In genomic region chr1:55586771-55587170, GRCh38 we compare ENCODE assay signal across 16 cellular contexts.
"Had no signal": no experiment of that assay in that cellular context is flagged by ENCODE, and none has a peak within 500 bp of the region (broad histone marks: within the 10 kb centered on the region; RNA-seq: fewer than 3 reads in every experiment).

No MANE protein-coding gene starts in this region.

- H3K4me3 ChIP-seq: coronary artery, dorsolateral prefrontal cortex, heart left ventricle, mucosa of descending colon, ovary had no signal

- H3K27me3 ChIP-seq: dorsolateral prefrontal cortex, foreskin keratinocyte, heart left ventricle, ovary had no signal

- H3K4me1 ChIP-seq: foreskin keratinocyte had no signal

- DNase-seq: central memory CD4-positive, alpha-beta T cell; dorsolateral prefrontal cortex; effector memory CD4-positive, alpha-beta T cell; heart left ventricle; hippocampal formation; kidney glomerular epithelial cell; mucosa of descending colon; natural killer cell; nucleus accumbens; ovary; right cardiac atrium; small intestine; stimulated activated CD4-positive, alpha-beta T cell treated with anti-CD3 and anti-CD28 coated beads, Interleukin-12 subunit alpha, Interleukin-12 subunit beta, amount 100 ng/mL, for 4 hours; stimulated activated naive CD4-positive, alpha-beta T cell treated with Interleukin-2 at 50 U/mL for 16 hours had no signal

- H3K9me3 ChIP-seq: heart left ventricle, mucosa of descending colon, ovary had no signal

- H3K27ac ChIP-seq: dorsolateral prefrontal cortex, foreskin keratinocyte, heart left ventricle, ovary had no signal

- H3K36me3 ChIP-seq: heart left ventricle, ovary had no signal
